ENCODE assay signal across 9 cellular contexts in genomic region chr9:96875460-96876142, GRCh38. TPM values are rescaled to one million over a fixed set of nuclear protein-coding genes. Genes with fewer than 3 reads are reported as not detected.
A peak's percentile ranks its signal among the peaks of the same experiment; 100 is the strongest.
DNase-seq lines count a peak whose midpoint lies in the region; ATAC-seq, FAIRE-seq and TF ChIP-seq lines count a peak whose summit lies in the region.
"Had no signal": no experiment of that assay in that cellular context is flagged by ENCODE, and none has a peak within 500 bp of the region (broad histone marks: within the 10 kb centered on the region; RNA-seq: fewer than 3 reads in every experiment).

No MANE protein-coding gene starts in this region.

- FAIRE-seq in keratinocyte (lab: Jason Lieb, UNC): peak; percentile 70

- no peaks in the 10 kb centered on the region for H4K20me1 ChIP-seq in keratinocyte (ENCODE audit: control insufficient read depth, extremely low read depth, insufficient read depth, low read length)

- TF ChIP-seq CTCF in chondrocyte (IDR thresholded peaks at IDR 0.05) (peak; percentile 69), keratinocyte (optimal IDR thresholded peaks at IDR 0.05 in 1 of 3, IDR thresholded peaks at IDR 0.05 in 1 of 3, conservative IDR thresholded peaks at IDR 0.05 in 1 of 3; ENCODE audit: extremely low read depth in 1 of 3, insufficient read depth in 2 of 3, low read length in 3 of 3) (peak; percentile 32 to 37 (median 33))

- peak overlapping the region; percentile 89 for H3K4me3 Mint-ChIP-seq in chondrocyte (ENCODE audit: unreplicated experiment)

- dilution Hi-C loops in keratinocyte (cut with MboI; ENCODE audit: extremely low pct_ligation_motif_present, low sequenced_read_pairs): no loop called here

- peak overlapping the region; percentile 86 for H2AFZ ChIP-seq in keratinocyte (ENCODE audit: control insufficient read depth, low read length)

- H3K27ac Mint-ChIP-seq in chondrocyte (ENCODE audit: unreplicated experiment): peak overlapping the region; percentile 14

- peaks cover 16% of the 10 kb centered on the region for H3K4me1 Mint-ChIP-seq in chondrocyte (ENCODE audit: low read depth)

- H3K9ac ChIP-seq in keratinocyte (ENCODE audit: control insufficient read depth, extremely low read depth, insufficient read depth, low read length): peak overlapping the region; percentile 95

- no peaks in the 10 kb centered on the region for H3K9me3 Mint-ChIP-seq in chondrocyte (ENCODE audit: low read depth)

- H3K4me2 ChIP-seq in keratinocyte (ENCODE audit: control insufficient read depth, extremely low read depth, insufficient read depth, low read depth, low read length): peak overlapping the region; percentile 100

- DNase-seq in activated T-cell treated with anti-CD3 and anti-CD28 coated beads for 1 hour (ENCODE audit: low read depth) (peak; percentile 6), activated T-cell treated with anti-CD3 and anti-CD28 coated beads for 4 hours (no peak), NCI-H146 (lab: John Stamatoyannopoulos, UW) (peak; percentile 94), SW480 (ENCODE audit: low spot score) (peak; percentile 96), chondrocyte (ENCODE audit: low spot score) (no peak), keratinocyte (ENCODE audit: low read depth, low spot score) (peak; percentile 52)
- DNase-seq in stimulated activated CD4-positive, alpha-beta T cell treated with anti-CD3 and anti-CD28 coated beads, Interleukin-12 subunit alpha, Interleukin-12 subunit beta, amount 100 ng/mL, for 24 hours (ENCODE audit: low read depth in 2 of 2): peak; percentile 10 to 49
- DNase-seq: DND-41 had no signal

- H3K27ac ChIP-seq in keratinocyte (ENCODE audit: control insufficient read depth, insufficient read depth, low read length): peak overlapping the region; percentile 98

- no peaks in the 10 kb centered on the region for H3K36me3 ChIP-seq in keratinocyte (ENCODE audit: control insufficient read depth in 2 of 2, extremely low read depth in 1 of 2, insufficient read depth in 2 of 2, low read length in 2 of 2)

- H3K36me3 Mint-ChIP-seq in chondrocyte (ENCODE audit: low read depth): no peaks in the 10 kb centered on the region

- no peaks in the 10 kb centered on the region for H3K9me3 ChIP-seq in keratinocyte (ENCODE audit: control insufficient read depth, low read depth, low read length)

- H3K27me3 ChIP-seq in keratinocyte (ENCODE audit: control insufficient read depth, extremely low read depth, insufficient read depth, low read length): peaks cover 2% of the 10 kb centered on the region

- no peaks in the 10 kb centered on the region for H3K27me3 Mint-ChIP-seq in chondrocyte (ENCODE audit: low read depth)

- H3K9me1 ChIP-seq in keratinocyte (ENCODE audit: control insufficient read depth, extremely low read depth, insufficient read depth, low read length): no peaks in the 10 kb centered on the region

- peak; percentile 38 for ATAC-seq in HG02763 (IDR thresholded peaks at IDR 0.05; ENCODE audit: unreplicated experiment)

- peak overlapping the region; percentile 45 to 91 (median 85) for H3K4me3 ChIP-seq in keratinocyte (ENCODE audit: control insufficient read depth in 2 of 3, extremely low read depth in 1 of 3, insufficient read depth in 2 of 3, low read depth in 1 of 3, low read length in 3 of 3)

- H3K79me2 ChIP-seq in keratinocyte (ENCODE audit: control insufficient read depth, insufficient read depth, low read length): no peaks in the 10 kb centered on the region

- peaks cover 21% of the 10 kb centered on the region for H3K4me1 ChIP-seq in keratinocyte (ENCODE audit: control insufficient read depth, extremely low read depth, insufficient read depth, low read length)

RNA-seq across cellular contexts. Expression of gene ZNF782, which starts 21.3 kb away (rescaled TPM):
- 3.1 to 5.2 TPM (median 3.2 TPM) in 3 replicates for total RNA-seq in chondrocyte
- 1.2 to 2.0 TPM (median 1.4 TPM) in 3 replicates for polyA plus RNA-seq in keratinocyte
- polyA plus RNA-seq in keratinocyte (2011; ENCODE audit: low read depth): 3.6 TPM
- polyA plus RNA-seq in keratinocyte (2011; cell fraction: cytosol; rRNA removed): 0.84 and 0.96 TPM in 2 replicates
- polyA plus RNA-seq in keratinocyte (2011; cell fraction: nucleus; rRNA removed): 3.6 and 4.7 TPM in 2 replicates
- 1.5 and 1.6 TPM in 2 replicates for polyA plus RNA-seq in keratinocyte (2012; ENCODE audit: low replicate concordance)
- 0.39 to 4.4 TPM (median 1.5 TPM) in 3 replicates for polyA minus RNA-seq in keratinocyte
- 3.3 TPM for polyA minus RNA-seq in keratinocyte (2011; cell fraction: cytosol; rRNA and poly(A)+ RNA removed)
- 5.2 and 11.6 TPM in 2 replicates for polyA minus RNA-seq in keratinocyte (2011; cell fraction: nucleus; rRNA and poly(A)+ RNA removed)

RNA-seq across cellular contexts. Expression of gene NUTM2G, which starts 53.0 kb away (rescaled TPM):
- 0.10 to 0.15 TPM in 2 of 3 replicates, not detected in the other for total RNA-seq in chondrocyte
- not detected in 3 replicates for polyA plus RNA-seq in keratinocyte
- polyA plus RNA-seq in keratinocyte (2011; ENCODE audit: low read depth): not detected
- polyA plus RNA-seq in keratinocyte (2011; cell fraction: cytosol; rRNA removed): not detected in 2 replicates
- not detected in 2 replicates for polyA plus RNA-seq in keratinocyte (2011; cell fraction: nucleus; rRNA removed)
- polyA plus RNA-seq in keratinocyte (2012; ENCODE audit: low replicate concordance): 0.40 and 0.66 TPM in 2 replicates
- not detected in 3 replicates for polyA minus RNA-seq in keratinocyte
- not detected for polyA minus RNA-seq in keratinocyte (2011; cell fraction: cytosol; rRNA and poly(A)+ RNA removed)
- polyA minus RNA-seq in keratinocyte (2011; cell fraction: nucleus; rRNA and poly(A)+ RNA removed): not detected in 2 replicates

Comparison
In these comparisons a context has a peak if more than half of its experiments do, and no peak if none do; other contexts are left out.
1. DNase-seq: peak in activated T-cell treated with anti-CD3 and anti-CD28 coated beads for 1 hour (single experiment), NCI-H146 (single experiment), SW480 (single experiment), keratinocyte (single experiment) and stimulated activated CD4-positive, alpha-beta T cell treated with anti-CD3 and anti-CD28 coated beads, Interleukin-12 subunit alpha, Interleukin-12 subunit beta, amount 100 ng/mL, for 24 hours (2 of 2); none in activated T-cell treated with anti-CD3 and anti-CD28 coated beads for 4 hours (single experiment) and chondrocyte (single experiment).